ENCODE assay signal across 1 cellular context in the genomic region with DNA sequence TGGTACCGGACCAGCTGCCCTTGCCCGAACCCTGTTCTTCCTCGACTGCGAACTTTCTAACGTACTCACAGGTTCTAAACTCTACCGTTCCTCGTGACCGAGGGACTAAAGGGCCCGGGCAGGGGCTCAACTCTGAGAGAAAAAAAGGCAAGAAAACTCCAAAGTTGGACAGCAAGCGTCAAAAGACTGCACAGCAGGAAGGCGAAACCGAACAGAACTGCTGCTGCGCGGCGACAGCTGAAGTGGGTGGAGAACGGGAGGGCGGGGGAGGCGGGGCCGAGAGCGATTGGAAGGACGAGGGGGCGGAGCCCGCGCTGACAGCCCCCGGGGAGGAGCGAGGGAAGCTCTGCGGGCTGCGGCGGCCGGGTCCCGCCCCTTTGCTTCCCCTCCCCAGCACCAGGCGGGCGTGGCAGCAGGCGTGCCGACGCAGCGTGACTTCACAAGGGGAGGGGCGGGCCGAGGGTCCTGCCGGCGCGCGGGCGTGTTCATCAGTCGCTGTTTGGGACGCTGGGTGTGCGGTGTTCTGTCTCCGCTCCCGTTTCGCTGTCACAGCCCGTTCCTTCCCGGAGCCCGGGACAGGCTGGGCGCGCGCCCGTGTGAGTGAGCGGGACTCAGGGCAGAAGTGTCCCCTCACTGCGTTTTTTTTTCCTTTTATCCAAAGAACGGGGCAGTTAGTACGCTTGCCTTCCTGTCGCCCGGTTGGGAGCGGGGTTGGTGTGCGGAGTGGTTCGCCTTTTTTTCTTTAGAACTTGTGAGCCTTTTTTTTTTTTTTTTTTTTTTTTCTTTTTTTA.
TF ChIP-seq lines count a peak whose summit lies in the region.

A gene with protein sequence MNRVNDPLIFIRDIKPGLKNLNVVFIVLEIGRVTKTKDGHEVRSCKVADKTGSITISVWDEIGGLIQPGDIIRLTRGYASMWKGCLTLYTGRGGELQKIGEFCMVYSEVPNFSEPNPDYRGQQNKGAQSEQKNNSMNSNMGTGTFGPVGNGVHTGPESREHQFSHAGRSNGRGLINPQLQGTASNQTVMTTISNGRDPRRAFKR (plus strand): TSS at position 491 of the 791 bp plus-strand sequence. CDS start 479 bp downstream, outside the sequence.

TF ChIP-seq in HepG2, 621 proteins besides CTCF, POLR2A, EP300 and RAD21 (continued from another document and continues in another):
- peak; percentile 91; the same call in 1 of the 2 replicates for TF ChIP-seq ZNF280B (CRISPR knock-in tag; IDR thresholded peaks at IDR 0.05; ENCODE audit: borderline replicate concordance)
- no peak for TF ChIP-seq MBNL3 (CRISPR knock-in tag; conservative IDR thresholded peaks at IDR 0.05)
- peak; percentile 41; the same call in 1 of the 2 replicates for TF ChIP-seq ZNF644 (CRISPR knock-in tag; IDR thresholded peaks at IDR 0.05; ENCODE audit: low read depth)
- TF ChIP-seq, protein P1, sequence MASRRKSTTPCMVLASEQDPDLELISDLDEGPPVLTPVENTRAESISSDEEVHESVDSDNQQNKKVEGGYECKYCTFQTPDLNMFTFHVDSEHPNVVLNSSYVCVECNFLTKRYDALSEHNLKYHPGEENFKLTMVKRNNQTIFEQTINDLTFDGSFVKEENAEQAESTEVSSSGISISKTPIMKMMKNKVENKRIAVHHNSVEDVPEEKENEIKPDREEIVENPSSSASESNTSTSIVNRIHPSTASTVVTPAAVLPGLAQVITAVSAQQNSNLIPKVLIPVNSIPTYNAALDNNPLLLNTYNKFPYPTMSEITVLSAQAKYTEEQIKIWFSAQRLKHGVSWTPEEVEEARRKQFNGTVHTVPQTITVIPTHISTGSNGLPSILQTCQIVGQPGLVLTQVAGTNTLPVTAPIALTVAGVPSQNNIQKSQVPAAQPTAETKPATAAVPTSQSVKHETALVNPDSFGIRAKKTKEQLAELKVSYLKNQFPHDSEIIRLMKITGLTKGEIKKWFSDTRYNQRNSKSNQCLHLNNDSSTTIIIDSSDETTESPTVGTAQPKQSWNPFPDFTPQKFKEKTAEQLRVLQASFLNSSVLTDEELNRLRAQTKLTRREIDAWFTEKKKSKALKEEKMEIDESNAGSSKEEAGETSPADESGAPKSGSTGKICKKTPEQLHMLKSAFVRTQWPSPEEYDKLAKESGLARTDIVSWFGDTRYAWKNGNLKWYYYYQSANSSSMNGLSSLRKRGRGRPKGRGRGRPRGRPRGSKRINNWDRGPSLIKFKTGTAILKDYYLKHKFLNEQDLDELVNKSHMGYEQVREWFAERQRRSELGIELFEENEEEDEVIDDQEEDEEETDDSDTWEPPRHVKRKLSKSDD (CRISPR knock-in tag; IDR thresholded peaks at IDR 0.05; ENCODE audit: low read depth) = peak; percentile 34; the same call in 1 of the 2 replicates
- peak; percentile 88 for TF ChIP-seq HOXD1 (CRISPR knock-in tag; IDR thresholded peaks at IDR 0.05)
- TF ChIP-seq HOXA7 (CRISPR knock-in tag; IDR thresholded peaks at IDR 0.05) = no peak
- TF ChIP-seq ZNF879 (CRISPR knock-in tag; IDR thresholded peaks at IDR 0.05) = no peak
- peak; percentile 31 for TF ChIP-seq SKI (IDR thresholded peaks at IDR 0.05; ENCODE audit: partially characterized antibody)
- 0 out of 2 replicates have a peak, but pooled peaks have one; percentile 86 for TF ChIP-seq ZBTB44 (CRISPR knock-in tag; IDR thresholded peaks at IDR 0.05)
- no peak for TF ChIP-seq SMC3 (IDR thresholded peaks at IDR 0.05; ENCODE audit: low read length)
- TF ChIP-seq, protein P2, sequence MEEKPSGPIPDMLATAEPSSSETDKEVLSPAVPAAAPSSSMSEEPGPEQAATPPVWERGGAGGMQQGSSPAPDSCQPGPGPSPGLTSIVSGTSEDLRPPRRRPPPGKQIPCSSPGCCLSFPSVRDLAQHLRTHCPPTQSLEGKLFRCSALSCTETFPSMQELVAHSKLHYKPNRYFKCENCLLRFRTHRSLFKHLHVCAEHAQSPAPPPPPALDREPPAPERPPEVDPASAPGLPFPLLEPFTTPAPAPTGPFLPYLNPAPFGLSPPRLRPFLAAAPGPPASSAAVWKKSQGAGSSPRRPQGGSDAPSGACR (CRISPR knock-in tag; IDR thresholded peaks at IDR 0.05) = no peak; the same call in 1 of the 2 replicates
- TF ChIP-seq RFX1 (IDR thresholded peaks at IDR 0.05) = no peak
- peak; percentile 93 for TF ChIP-seq ZNF512 (CRISPR knock-in tag; IDR thresholded peaks at IDR 0.05)
- no peak for TF ChIP-seq JARID2 (CRISPR knock-in tag; IDR thresholded peaks at IDR 0.05; ENCODE audit: insufficient replicate concordance)
- no peak for TF ChIP-seq RBAK (CRISPR knock-in tag; IDR thresholded peaks at IDR 0.05)
- TF ChIP-seq CBX5 (CRISPR knock-in tag; IDR thresholded peaks at IDR 0.05; ENCODE audit: borderline replicate concordance) = peak; percentile 71; the same call in 1 of the 2 replicates
- peak; percentile 96 for TF ChIP-seq HDAC1 (CRISPR knock-in tag; IDR thresholded peaks at IDR 0.05)
- TF ChIP-seq ZNF557 (CRISPR knock-in tag; IDR thresholded peaks at IDR 0.05) = peak; percentile 96
- TF ChIP-seq PLRG1 (conservative IDR thresholded peaks at IDR 0.05) = no peak
- TF ChIP-seq ZIK1 (CRISPR knock-in tag; IDR thresholded peaks at IDR 0.05; ENCODE audit: borderline replicate concordance, low read depth) = peak; percentile 91
- peak; percentile 33; the same call in 1 of the 2 replicates for TF ChIP-seq ZBTB33 (CRISPR knock-in tag; IDR thresholded peaks at IDR 0.05)
- peak; percentile 62 for TF ChIP-seq PAXIP1 (CRISPR knock-in tag; conservative IDR thresholded peaks at IDR 0.05)
- TF ChIP-seq BATF2 (CRISPR knock-in tag; IDR thresholded peaks at IDR 0.05) = no peak
- TF ChIP-seq ELF1 (CRISPR knock-in tag; IDR thresholded peaks at IDR 0.05) = peak; percentile 68
- no peak for TF ChIP-seq ZNF326 (CRISPR knock-in tag; IDR thresholded peaks at IDR 0.05; ENCODE audit: borderline replicate concordance)
- peak; percentile 80 for TF ChIP-seq CCDC6 (CRISPR knock-in tag; IDR thresholded peaks at IDR 0.05)
- TF ChIP-seq NR2F1 (CRISPR knock-in tag; IDR thresholded peaks at IDR 0.05) = no peak
- TF ChIP-seq ZSCAN30 (CRISPR knock-in tag; IDR thresholded peaks at IDR 0.05) = no peak
- no peak for TF ChIP-seq PAWR (CRISPR knock-in tag; IDR thresholded peaks at IDR 0.05; ENCODE audit: borderline replicate concordance)
- peak; percentile 85 for TF ChIP-seq HNF1B (CRISPR knock-in tag; IDR thresholded peaks at IDR 0.05)
- TF ChIP-seq ZNF34 (CRISPR knock-in tag; IDR thresholded peaks at IDR 0.05; ENCODE audit: borderline replicate concordance) = peak; percentile 88; the same call in 1 of the 2 replicates
- TF ChIP-seq MED13 (CRISPR knock-in tag; IDR thresholded peaks at IDR 0.05) = no peak
- 0 out of 2 replicates have a peak, but pooled peaks have one; percentile 56 for TF ChIP-seq NFATC3 (CRISPR knock-in tag; IDR thresholded peaks at IDR 0.05)
- TF ChIP-seq ZNF274 (CRISPR knock-in tag; IDR thresholded peaks at IDR 0.05) = peak; percentile 87
- 0 out of 2 replicates have a peak, but pooled peaks have one; percentile 40 for TF ChIP-seq JUN (CRISPR knock-in tag; IDR thresholded peaks at IDR 0.05)
- TF ChIP-seq ZNF17 (CRISPR knock-in tag; IDR thresholded peaks at IDR 0.05) = 0 out of 2 replicates have a peak, but pooled peaks have one; percentile 51
- TF ChIP-seq RFX5 (IDR thresholded peaks at IDR 0.05; ENCODE audit: low read depth, low read length) = peak; percentile 31
- 0 out of 2 replicates have a peak, but pooled peaks have one; percentile 75 for TF ChIP-seq ZNF20 (CRISPR knock-in tag; IDR thresholded peaks at IDR 0.05)
